ENCODE assay signal across 8 cellular contexts in genomic region chr14:88168498-88169165, GRCh38.
DNase-seq lines count a peak whose midpoint lies in the region; ATAC-seq and TF ChIP-seq lines count a peak whose summit lies in the region.

No MANE protein-coding gene starts in this region.

- peak in 2 of 3 donors; percentile 20 to 77 for DNase-seq in Peyer's patch
- peak in 3 of 4 experiments; percentile 3 to 23 (median 12) for DNase-seq in activated naive CD4-positive, alpha-beta T cell (lab: John Stamatoyannopoulos, UW)
- DNase-seq in hepatic stellate cell (ENCODE audit: low spot score) = peak; percentile 35
- peak; percentile 43 to 47 for DNase-seq in stimulated activated CD4-positive, alpha-beta T cell treated with anti-CD3 and anti-CD28 coated beads, Interleukin-2, amount 100 ng/mL, for 48 hours
- DNase-seq in SW 1271 (lab: John Stamatoyannopoulos, UW) = no peak

- H3K4me1 ChIP-seq in Peyer's patch = no peaks in the 10 kb centered on the region

- ATAC-seq in GM19023 (IDR thresholded peaks at IDR 0.05; ENCODE audit: unreplicated experiment) (peak; percentile 80), HG03159 (IDR thresholded peaks at IDR 0.05; ENCODE audit: unreplicated experiment) (peak; percentile 87)

- H3K9me3 ChIP-seq in Peyer's patch = no peaks in the 10 kb centered on the region

- H3K27ac ChIP-seq in C4-2B = no peak overlapping the region
- H3K27ac ChIP-seq in Peyer's patch = no peak overlapping the region

- H3K36me3 ChIP-seq in Peyer's patch = no peaks in the 10 kb centered on the region

- TF ChIP-seq POLR2A in Peyer's patch (IDR thresholded peaks at IDR 0.05) = no peak

- TF ChIP-seq CTCF in C4-2B (conservative IDR thresholded peaks at IDR 0.05) (peak; percentile 90), Peyer's patch (IDR thresholded peaks at IDR 0.05) (peak in 5 of 6 experiments; percentile 51 to 78 (median 73))

- no peaks in the 10 kb centered on the region for H3K27me3 ChIP-seq in Peyer's patch

- no peak overlapping the region for H3K4me3 ChIP-seq in Peyer's patch

Comparison
In these comparisons a context has a peak if more than half of its experiments do, and no peak if none do; other contexts are left out.
1. DNase-seq: peak in Peyer's patch (2 of 3), activated naive CD4-positive, alpha-beta T cell (3 of 4), hepatic stellate cell (single experiment) and stimulated activated CD4-positive, alpha-beta T cell treated with anti-CD3 and anti-CD28 coated beads, Interleukin-2, amount 100 ng/mL, for 48 hours (2 of 2); none in SW 1271 (0 of 2).